15 cellular contexts compared by ENCODE assay signal in genomic region chr20:2282181-2282580, GRCh38. TPM values are rescaled to one million over a fixed set of nuclear protein-coding genes. Genes with fewer than 3 reads are reported as not detected.
DNase-seq lines count a peak whose midpoint lies in the region; ATAC-seq, FAIRE-seq and TF ChIP-seq lines count a peak whose summit lies in the region.
"Had no signal": no experiment of that assay in that cellular context is flagged by ENCODE, and none has a peak within 500 bp of the region (broad histone marks: within the 10 kb centered on the region; RNA-seq: fewer than 3 reads in every experiment).

No MANE protein-coding gene starts in this region.

- H3K27ac Mint-ChIP-seq in astrocyte (ENCODE audit: unreplicated experiment), result peak overlapping the region; percentile 26
- H3K27ac Mint-ChIP-seq in nephron progenitor cell, result peak overlapping the region; percentile 26
- peak overlapping the region; percentile 49 for H3K27ac Mint-ChIP-seq in progenitor cell of endocrine pancreas
- H3K27ac Mint-ChIP-seq: GM23338 had no signal

- ATAC-seq in esophagus mucosa, result peak; percentile 31
- ATAC-seq in HG02678 (IDR thresholded peaks at IDR 0.05; ENCODE audit: unreplicated experiment), result no peak
- ATAC-seq in GM19351 (IDR thresholded peaks at IDR 0.05; ENCODE audit: unreplicated experiment), result no peak
- ATAC-seq: GM23338 had no signal

- H3K36me3 ChIP-seq in astrocyte (ENCODE audit: insufficient read depth, low read length), result no peaks in the 10 kb centered on the region
- H3K36me3 ChIP-seq: BLaER1 treated with 17β-estradiol and CSF1 and Interleukin-3, amounts not matched to agents 10 nM and 100 nM had no signal

- no peak overlapping the region for H3K4me3 ChIP-seq in astrocyte (ENCODE audit: insufficient read depth, low read depth, low read length)
- H3K4me3 ChIP-seq: BLaER1 treated with 17β-estradiol and CSF1 and Interleukin-3, amounts not matched to agents 10 nM and 100 nM; GM23338 had no signal

- H3K36me3 Mint-ChIP-seq in astrocyte (ENCODE audit: low read depth, unreplicated experiment) (no peaks in the 10 kb centered on the region), nephron progenitor cell (ENCODE audit: low read depth) (no peaks in the 10 kb centered on the region), progenitor cell of endocrine pancreas (ENCODE audit: insufficient read depth) (no peaks in the 10 kb centered on the region)
- H3K36me3 Mint-ChIP-seq: CD4-positive, CD25-positive, alpha-beta regulatory T cell had no signal

- H3K9me3 ChIP-seq in astrocyte (ENCODE audit: insufficient read depth, low read depth, low read length), result no peaks in the 10 kb centered on the region

- H3K27me3 ChIP-seq in astrocyte (ENCODE audit: insufficient read depth, low read length), result peaks cover 7% of the 10 kb centered on the region
- H3K27me3 ChIP-seq: BLaER1 treated with 17β-estradiol and CSF1 and Interleukin-3, amounts not matched to agents 10 nM and 100 nM had no signal

- H4K20me1 ChIP-seq in astrocyte (ENCODE audit: insufficient read depth, low read length), result no peaks in the 10 kb centered on the region
- H4K20me1 ChIP-seq: BLaER1 treated with 17β-estradiol and CSF1 and Interleukin-3, amounts not matched to agents 10 nM and 100 nM had no signal

- no peak for TF ChIP-seq CTCF in astrocyte (IDR thresholded peaks at IDR 0.05; ENCODE audit: insufficient read depth, low read depth, low read length)
- no peak for TF ChIP-seq CTCF in nephron progenitor cell (IDR thresholded peaks at IDR 0.05)
- TF ChIP-seq CTCF in progenitor cell of endocrine pancreas (IDR thresholded peaks at IDR 0.05; ENCODE audit: unreplicated experiment), result no peak

- no peak overlapping the region for H2AFZ ChIP-seq in astrocyte (ENCODE audit: low read depth, low read length)
- H2AFZ ChIP-seq: GM23338 had no signal

- H3K4me3 Mint-ChIP-seq in astrocyte (ENCODE audit: unreplicated experiment) (no peak overlapping the region), nephron progenitor cell (no peak overlapping the region), progenitor cell of endocrine pancreas (ENCODE audit: low read depth) (no peak overlapping the region)
- H3K4me3 Mint-ChIP-seq: CD4-positive, CD25-positive, alpha-beta regulatory T cell; GM23338; H9 had no signal

- no peak for FAIRE-seq in astrocyte (lab: Jason Lieb, UNC)
- FAIRE-seq: GM19239 had no signal

- H3K27me3 Mint-ChIP-seq in astrocyte (ENCODE audit: low read depth, unreplicated experiment) (peaks cover 5% of the 10 kb centered on the region), nephron progenitor cell (ENCODE audit: low read depth, poor library complexity) (peaks cover 17% of the 10 kb centered on the region), progenitor cell of endocrine pancreas (peaks cover 3% of the 10 kb centered on the region)

- no peak overlapping the region for H3K4me2 ChIP-seq in astrocyte (ENCODE audit: low read length)
- H3K4me2 ChIP-seq: GM23338 had no signal

- no peaks in the 10 kb centered on the region for H3K4me1 ChIP-seq in astrocyte (ENCODE audit: insufficient read depth, low read length)

- H3K9ac ChIP-seq in astrocyte (ENCODE audit: low read length), result no peak overlapping the region
- H3K9ac ChIP-seq: BLaER1 treated with 17β-estradiol and CSF1 and Interleukin-3, amounts not matched to agents 10 nM and 100 nM had no signal

- H3K27ac ChIP-seq in astrocyte (ENCODE audit: low read depth, low read length) (no peak overlapping the region), caudate nucleus (ENCODE audit: low read depth, low read length) (no peak overlapping the region)
- H3K27ac ChIP-seq: BLaER1 treated with 17β-estradiol and CSF1 and Interleukin-3, amounts not matched to agents 10 nM and 100 nM had no signal

- peaks cover 10% of the 10 kb centered on the region for H3K4me1 Mint-ChIP-seq in astrocyte (ENCODE audit: low read depth, unreplicated experiment)
- H3K4me1 Mint-ChIP-seq in nephron progenitor cell, result peaks cover 3% of the 10 kb centered on the region
- H3K4me1 Mint-ChIP-seq in progenitor cell of endocrine pancreas (ENCODE audit: low read depth), result no peaks in the 10 kb centered on the region
- H3K4me1 Mint-ChIP-seq: CD4-positive, CD25-positive, alpha-beta regulatory T cell; GM23338 had no signal

- H3K9me3 Mint-ChIP-seq in astrocyte (ENCODE audit: unreplicated experiment) (peaks cover 5% of the 10 kb centered on the region), nephron progenitor cell (peaks cover 7% of the 10 kb centered on the region), progenitor cell of endocrine pancreas (ENCODE audit: low read depth) (peaks cover 4% of the 10 kb centered on the region)

- DNase-seq in astrocyte (ENCODE audit: low read depth) (no peak), nephron progenitor cell (no peak), progenitor cell of endocrine pancreas (ENCODE audit: low spot score, unreplicated experiment) (no peak), caudate nucleus (lab: John Stamatoyannopoulos, UW) (no peak)
- DNase-seq: ACHN; CD4-positive, CD25-positive, alpha-beta regulatory T cell; DMS53; GF-D8; H9 had no signal

- no peaks in the 10 kb centered on the region for H3K79me2 ChIP-seq in astrocyte (ENCODE audit: insufficient read depth, low read length)

RNA-seq across cellular contexts. Expression of gene TGM3, which starts 13.6 kb away (rescaled TPM):
- total RNA-seq in astrocyte (not detected in 2 replicates), esophagus mucosa (1,379 TPM), progenitor cell of endocrine pancreas (0.22 and 0.44 TPM in 2 replicates)
- total RNA-seq: CD4-positive, CD25-positive, alpha-beta regulatory T cell; GM23338; H9 had no signal

Comparison
In these comparisons a context has a peak if more than half of its experiments do, and no peak if none do; other contexts are left out.
1. RNA of gene TGM3, which starts 13.6 kb away (total RNA-seq): 1,379 TPM in esophagus mucosa (single experiment); 0.22 to 0.44 TPM in progenitor cell of endocrine pancreas and not detected in astrocyte; every median in the first group is over 100 times any median in the second.
2. Peak in every context shown above with its lines, with median percentiles within 50 percentile points of each other: H3K27ac Mint-ChIP-seq.